ENCODE assay signal across 8 cellular contexts in genomic region chr15:76972420-76973361, GRCh38. TPM values are rescaled to one million over a fixed set of nuclear protein-coding genes. Genes with fewer than 3 reads are reported as not detected.
A peak's percentile ranks its signal among the peaks of the same experiment; 100 is the strongest.
DNase-seq lines count a peak whose midpoint lies in the region; ATAC-seq, FAIRE-seq and TF ChIP-seq lines count a peak whose summit lies in the region.
"Had no signal": no experiment of that assay in that cellular context is flagged by ENCODE, and none has a peak within 500 bp of the region (broad histone marks: within the 10 kb centered on the region; RNA-seq: fewer than 3 reads in every experiment).

No MANE protein-coding gene starts in this region.

- ATAC-seq in K562 = peak; percentile 58
- ATAC-seq in thoracic aorta (ENCODE audit: insufficient number of reproducible peaks, low FRiP score, low read depth) = peak; percentile 61
- no peak for ATAC-seq in GM19455 (IDR thresholded peaks at IDR 0.05; ENCODE audit: unreplicated experiment)

- DNase-seq in RKO (ENCODE audit: low spot score) = peak; percentile 16
- peak in 1 of 4 experiments; percentile 35 for DNase-seq in K562 (ENCODE audit: extremely low read depth in 1 of 4, low spot score in 3 of 4)
- DNase-seq in islet precursor cell = peak; percentile 49
- no peak for DNase-seq in thoracic aorta (ENCODE audit: low spot score)
- no peak for DNase-seq in mucosa of gallbladder (ENCODE audit: low spot score)
- no peak for DNase-seq in NCI-H1417 (lab: John Stamatoyannopoulos, UW)

- H3K9ac ChIP-seq in K562 (ENCODE audit: insufficient read depth in 1 of 2, low read depth in 2 of 2, low read length in 2 of 2) = no peak overlapping the region

- H3K79me2 ChIP-seq in K562 (ENCODE audit: control insufficient read depth, insufficient read depth, low read length) = no peaks in the 10 kb centered on the region

- POLR2A ChIA-PET in K562 (lab: Yijun Ruan, JAX) = interaction anchor here (1.1 kb wide), 1 partner anchor 8 kb away, joined by 3 read pairs; no protein-coding TSS in a partner anchor

- H2AFZ ChIP-seq in K562 (ENCODE audit: low read depth, low read length) = no peak overlapping the region

- no TSS peak for BruUV-seq in K562 (replicated peaks; lab: Mats Ljungman, UMichigan)

- H3K36me3 ChIP-seq in K562 (ENCODE audit: control insufficient read depth, insufficient read depth, low read length) (no peaks in the 10 kb centered on the region), thoracic aorta (no peaks in the 10 kb centered on the region)

- H3K4me3 ChIP-seq in K562 = no peak overlapping the region
- peak overlapping the region; percentile 69 for H3K4me3 ChIP-seq in thoracic aorta

- no peaks in the 10 kb centered on the region; the same call in 1 of the 2 replicates for H4K20me1 ChIP-seq in K562 (replicated peaks; ENCODE audit: control insufficient read depth, insufficient read depth, low read length)

- CTCF ChIA-PET in K562 (lab: Yijun Ruan, JAX; ENCODE audit: low intra/inter-chr PET ratio) = interaction anchor here (0.6 kb wide), 1 partner anchor 144 kb away, joined by 3 read pairs; no protein-coding TSS in a partner anchor

- peak overlapping the region; percentile 63 for H3K4me2 ChIP-seq in K562 (ENCODE audit: insufficient read depth, low read length)

- no peaks in the 10 kb centered on the region for H3K9me3 ChIP-seq in K562 (replicated peaks; ENCODE audit: control insufficient read depth, insufficient read depth, low read depth, low read length)
- H3K9me3 ChIP-seq in thoracic aorta = no peaks in the 10 kb centered on the region
- H3K9me3 ChIP-seq: Caco-2 had no signal

- intact Hi-C loops in K562 (cut with micrococcal nuclease) = loop anchor here (5.0 kb wide), 1 partner anchor 55 kb away; no protein-coding TSS in a partner anchor

- in situ Hi-C loops in K562 (cut with MboI) = no loop called here

- H3K4me1 ChIP-seq in K562 (replicated peaks in 1 of 2; ENCODE audit: control insufficient read depth in 2 of 2, insufficient read depth in 2 of 2, low read length in 2 of 2) (peaks cover 0 to 3% of the 10 kb centered on the region in 2 experiments; a peak in 1 of 5 replicates), thoracic aorta (ENCODE audit: control insufficient read depth in 1 of 2, low read depth in 2 of 2) (peaks cover 0 to 41% of the 10 kb centered on the region in 2 donors)
- H3K4me1 ChIP-seq: Caco-2 had no signal

- WGBS in K562 (ENCODE audit: insufficient coverage, low coverage, missing lambda C conversion rate) = 2% methylated on average over 20 of the region's 20 CpGs

- H3K27ac ChIP-seq in K562 (ENCODE audit: extremely low read depth, low read depth, low read length) = no peak overlapping the region
- peak overlapping the region; percentile 87 to 95 for H3K27ac ChIP-seq in thoracic aorta

- no peak for TF ChIP-seq EP300 in K562 (IDR thresholded peaks at IDR 0.05; ENCODE audit: low read length)

- no peaks in the 10 kb centered on the region for H3K9me1 ChIP-seq in K562 (ENCODE audit: control insufficient read depth, insufficient read depth, low read length)

- TF ChIP-seq CTCF in K562 (IDR thresholded peaks at IDR 0.05 in 2 of 3, conservative IDR thresholded peaks at IDR 0.05 in 1 of 3; ENCODE audit: insufficient read depth in 2 of 3, low read depth in 1 of 3, low read length in 3 of 3) (no peak), thoracic aorta (IDR thresholded peaks at IDR 0.05) (no peak)

- FAIRE-seq in K562 (lab: Jason Lieb, UNC) = no peak

- H3K27me3 ChIP-seq in K562 (ENCODE audit: control insufficient read depth in 2 of 2, insufficient read depth in 2 of 2, low read length in 2 of 2) = peaks cover 3 to 30% of the 10 kb centered on the region in 2 experiments; a peak in 4 of 5 replicates
- no peaks in the 10 kb centered on the region for H3K27me3 ChIP-seq in thoracic aorta (replicated peaks; ENCODE audit: insufficient read depth)

- TF ChIP-seq RAD21 in K562 (CRISPR knock-in tag; conservative IDR thresholded peaks at IDR 0.05 in 1 of 2, IDR thresholded peaks at IDR 0.05 in 1 of 2) = no peak

- TF ChIP-seq POLR2A in K562 (conservative IDR thresholded peaks at IDR 0.05) = no peak

TF ChIP-seq in K562, 482 proteins besides CTCF, POLR2A, EP300 and RAD21:
- peak; percentile 83 for TF ChIP-seq FOSL1 (tag; conservative IDR thresholded peaks at IDR 0.05)
- TF ChIP-seq ZNF347 (CRISPR knock-in tag; IDR thresholded peaks at IDR 0.05; ENCODE audit: low read depth) = no peak
- TF ChIP-seq SIRT6 (IDR thresholded peaks at IDR 0.05; ENCODE audit: low read depth, low read length) = no peak
- 0 out of 2 replicates have a peak, but pooled peaks have one; percentile 23 for TF ChIP-seq JUND (IDR thresholded peaks at IDR 0.05; ENCODE audit: borderline replicate concordance, low read depth, low read length)
- TF ChIP-seq JUND (tag; IDR thresholded peaks at IDR 0.05; ENCODE audit: borderline replicate concordance, low read depth, low read length) = peak; percentile 27; the same call in 2 of the 3 replicates
- no peak for TF ChIP-seq CBX8 (IDR thresholded peaks at IDR 0.05; ENCODE audit: borderline replicate concordance, extremely low read depth, low read depth, low read length, poor library complexity, severe bottlenecking)
- TF ChIP-seq ZC3H4 (CRISPR knock-in tag; IDR thresholded peaks at IDR 0.05; ENCODE audit: borderline replicate concordance) = peak; percentile 34; the same call in 1 of the 2 replicates

RNA-seq across cellular contexts. Expression of gene PSTPIP1, which starts 22.2 kb away (rescaled TPM):
- not detected in 2 replicates for total RNA-seq in K562 (2011; cell fraction: chromatin; rRNA removed; ENCODE audit: low replicate concordance)
- not detected in 2 replicates for total RNA-seq in K562 (2011; cell fraction: nucleolus; rRNA removed)
- total RNA-seq in K562 (2011; cell fraction: nucleoplasm; rRNA removed) = not detected in 2 replicates
- total RNA-seq in K562 (2014; rRNA removed) = not detected in 2 replicates
- total RNA-seq in K562 (2014; rRNA removed; fragmentation: Illumina TruSeq; extraction: Trizol) = not detected in 2 replicates
- total RNA-seq in K562 (2015; rRNA removed; fragmentation: Illumina TruSeq; extraction: Trizol) = not detected in 2 replicates
- 0.58 TPM in 1 of 2 replicates, not detected in the other for total RNA-seq in K562 (2021)
- polyA plus RNA-seq in K562 (2011; rRNA removed) = not detected in 2 replicates
- polyA plus RNA-seq in K562 (2011; cell fraction: cytosol; rRNA removed) = 0.12 TPM in 1 of 2 replicates, not detected in the other
- polyA plus RNA-seq in K562 (2011; cell fraction: nucleus; rRNA removed) = 0.11 and 0.15 TPM in 2 replicates
- polyA plus RNA-seq in K562 (2012) = not detected in 2 replicates
- polyA plus RNA-seq in K562 (2014; fragmentation: Illumina TruSeq; extraction: Trizol) = not detected in 2 replicates
- polyA plus RNA-seq in K562 (2014; fragmentation: Nextera tagmentation; extraction: Ambion mirVana) = not detected
- not detected in 2 replicates for polyA plus RNA-seq in K562 (2014; rRNA removed)
- not detected in 2 replicates for polyA minus RNA-seq in K562 (2011; rRNA and poly(A)+ RNA removed)
- not detected in 2 replicates for polyA minus RNA-seq in K562 (2011; cell fraction: cytosol; rRNA and poly(A)+ RNA removed)
- polyA minus RNA-seq in K562 (2011; cell fraction: nucleus; rRNA and poly(A)+ RNA removed) = not detected in 2 replicates
- total RNA-seq in thoracic aorta = 10 to 100 TPM; 24.5 to 24.8 TPM
- total RNA-seq in mucosa of gallbladder = 16.3 TPM
- total RNA-seq: Caco-2 had no signal

RNA-seq across cellular contexts. Expression of gene RCN2, which starts 41.1 kb away (rescaled TPM):
- total RNA-seq in K562 (2011; cell fraction: chromatin; rRNA removed; ENCODE audit: low replicate concordance) = 11.5 and 48.1 TPM in 2 replicates
- 16.4 and 16.5 TPM in 2 replicates for total RNA-seq in K562 (2011; cell fraction: nucleolus; rRNA removed)
- 29.3 and 45.6 TPM in 2 replicates for total RNA-seq in K562 (2011; cell fraction: nucleoplasm; rRNA removed)
- total RNA-seq in K562 (2014; rRNA removed) = 19.5 and 24.0 TPM in 2 replicates
- 56.3 and 58.4 TPM in 2 replicates for total RNA-seq in K562 (2014; rRNA removed; fragmentation: Illumina TruSeq; extraction: Trizol)
- total RNA-seq in K562 (2015; rRNA removed; fragmentation: Illumina TruSeq; extraction: Trizol) = 48.4 and 52.8 TPM in 2 replicates
- total RNA-seq in K562 (2021) = 33.6 and 34.3 TPM in 2 replicates
- polyA plus RNA-seq in K562 (2011; rRNA removed) = 45.7 and 59.8 TPM in 2 replicates
- 10.4 and 17.3 TPM in 2 replicates for polyA plus RNA-seq in K562 (2011; cell fraction: cytosol; rRNA removed)
- 10.6 and 17.8 TPM in 2 replicates for polyA plus RNA-seq in K562 (2011; cell fraction: nucleus; rRNA removed)
- polyA plus RNA-seq in K562 (2012) = 27.4 and 32.0 TPM in 2 replicates
- polyA plus RNA-seq in K562 (2014; fragmentation: Illumina TruSeq; extraction: Trizol) = 47.4 and 56.3 TPM in 2 replicates
- polyA plus RNA-seq in K562 (2014; fragmentation: Nextera tagmentation; extraction: Ambion mirVana) = 10 to 100 TPM; 20.9 to 26.3 TPM
- polyA plus RNA-seq in K562 (2014; rRNA removed) = 63.1 and 63.6 TPM in 2 replicates
- 30.4 and 39.1 TPM in 2 replicates for polyA minus RNA-seq in K562 (2011; rRNA and poly(A)+ RNA removed)
- polyA minus RNA-seq in K562 (2011; cell fraction: cytosol; rRNA and poly(A)+ RNA removed) = 10.3 and 12.0 TPM in 2 replicates
- 6.5 and 10.8 TPM in 2 replicates for polyA minus RNA-seq in K562 (2011; cell fraction: nucleus; rRNA and poly(A)+ RNA removed)
- total RNA-seq in thoracic aorta = 10 to 100 TPM; 51.4 to 66.9 TPM
- 34.3 TPM for total RNA-seq in mucosa of gallbladder

Comparison
In these comparisons a context has a peak if more than half of its experiments do, and no peak if none do; other contexts are left out.
1. DNase-seq: peak in RKO (single experiment) and islet precursor cell (single experiment); none in thoracic aorta (single experiment), mucosa of gallbladder (single experiment) and NCI-H1417 (0 of 3).
2. RNA of gene PSTPIP1, which starts 22.2 kb away (total RNA-seq): 24.5 to 24.8 TPM in thoracic aorta and 16.3 TPM in mucosa of gallbladder (single experiment); 0.58 TPM in K562; every median in the first group is over 10 times any median in the second.